Comparison of ENCODE assay signal across 1 cellular context in genomic region chr16:78742501-78743283, GRCh38.
TF ChIP-seq lines count a peak whose summit lies in the region.

No MANE protein-coding gene starts in this region.

TF ChIP-seq in GM12878, 131 proteins besides CTCF, POLR2A, EP300 and RAD21 (continued from another document and continues in another):
- TF ChIP-seq E4F1 (IDR thresholded peaks at IDR 0.05; ENCODE audit: borderline replicate concordance, partially characterized antibody) (no peak), SP1 (IDR thresholded peaks at IDR 0.05; ENCODE audit: low read depth, low read length) (peak; percentile 19), FOXM1 (IDR thresholded peaks at IDR 0.05; ENCODE audit: low read depth, low read length) (peak; percentile 46; the same call in 1 of the 2 replicates), EED (IDR thresholded peaks at IDR 0.05; ENCODE audit: low read depth) (peak; percentile 79; the same call in 1 of the 2 replicates), SKIL (IDR thresholded peaks at IDR 0.05; ENCODE audit: low read depth, poor library complexity, severe bottlenecking) (peak; percentile 80), PAX5 (IDR thresholded peaks at IDR 0.05; ENCODE audit: borderline replicate concordance, low read depth, low read length) (peak; percentile 67; the same call in 1 of the 2 replicates), RCOR1 (conservative IDR thresholded peaks at IDR 0.05; ENCODE audit: low read depth, low read length) (no peak), CBX5 (IDR thresholded peaks at IDR 0.05; ENCODE audit: low read depth) (0 out of 2 replicates have a peak, but pooled peaks have one; percentile 57), POLR2AphosphoS5 (IDR thresholded peaks at IDR 0.05; ENCODE audit: low read length) (peak; percentile 56; the same call in 1 of the 2 replicates), REST (IDR thresholded peaks at IDR 0.05; ENCODE audit: low read depth, low read length) (no peak), ZNF592 (IDR thresholded peaks at IDR 0.05) (no peak), EZH2 (IDR thresholded peaks at IDR 0.05; ENCODE audit: borderline replicate concordance, control insufficient read depth, low read depth, low read length) (no peak), ASH2L (IDR thresholded peaks at IDR 0.05; ENCODE audit: borderline replicate concordance, low read depth) (0 out of 2 replicates have a peak, but pooled peaks have one; percentile 44), NKRF (conservative IDR thresholded peaks at IDR 0.05) (no peak), SREBF1 (IDR thresholded peaks at IDR 0.05; ENCODE audit: low read length) (no peak), PBX3 (IDR thresholded peaks at IDR 0.05; ENCODE audit: insufficient replicate concordance, low read depth, low read length) (no peak), YY1 (IDR thresholded peaks at IDR 0.05; ENCODE audit: low read depth, low read length) (no peak), ATF7 (IDR thresholded peaks at IDR 0.05; ENCODE audit: low read depth) (no peak; the same call in 1 of the 2 replicates), CUX1 (IDR thresholded peaks at IDR 0.05; ENCODE audit: insufficient replicate concordance, low read depth, low read length) (peak; percentile 36), IRF5 (IDR thresholded peaks at IDR 0.05; ENCODE audit: borderline replicate concordance) (no peak), FOXK2 (IDR thresholded peaks at IDR 0.05) (no peak), HCFC1 (IDR thresholded peaks at IDR 0.05; ENCODE audit: low read length) (no peak; the same call in 1 of the 2 replicates), SREBF2 (IDR thresholded peaks at IDR 0.05; ENCODE audit: low read length) (no peak), IKZF2 (IDR thresholded peaks at IDR 0.05) (peak; percentile 81 to 84), GABPA (IDR thresholded peaks at IDR 0.05; ENCODE audit: low read depth) (peak; percentile 23; the same call in 1 of the 2 replicates), POLR2AphosphoS2 (IDR thresholded peaks at IDR 0.05; ENCODE audit: low read depth, low read length) (no peak), MTA3 (IDR thresholded peaks at IDR 0.05; ENCODE audit: borderline replicate concordance, low read length) (no peak), ATF2 (IDR thresholded peaks at IDR 0.05; ENCODE audit: low read length) (peak; percentile 77)
